Comparison of ENCODE assay signal across 32 cellular contexts in the genomic region with DNA sequence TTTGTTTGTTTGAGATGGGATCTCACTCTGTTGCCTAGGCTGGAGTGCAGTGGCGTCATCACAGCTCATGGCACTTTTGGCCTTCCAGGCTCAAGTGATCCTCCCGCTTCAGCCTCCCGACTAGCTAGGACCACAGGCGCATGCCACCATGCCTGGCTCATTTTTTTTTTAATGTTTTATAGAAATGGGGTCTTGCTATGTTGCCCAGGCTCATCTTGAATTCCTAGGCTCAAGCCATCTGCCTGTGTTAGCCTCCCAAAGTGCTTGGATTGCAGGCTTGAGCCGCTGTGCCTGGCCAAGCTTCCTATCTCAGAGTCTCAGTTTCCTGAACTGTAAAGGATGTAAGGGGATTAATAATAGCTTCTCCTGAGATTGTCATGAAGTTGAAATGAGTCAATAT. TPM values are rescaled to one million over a fixed set of nuclear protein-coding genes. Genes with fewer than 3 reads are reported as not detected.
DNase-seq lines count a peak whose midpoint lies in the region; ATAC-seq, FAIRE-seq and TF ChIP-seq lines count a peak whose summit lies in the region.
"Had no signal": no experiment of that assay in that cellular context is flagged by ENCODE, and none has a peak within 500 bp of the region (broad histone marks: within the 10 kb centered on the region; RNA-seq: fewer than 3 reads in every experiment).

No MANE protein-coding gene starts in this region.

- 25% methylated on average over 5 of the region's 5 CpGs for WGBS in HepG2 (ENCODE audit: low lambda C conversion rate)
- 85% methylated on average over 4 of the region's 5 CpGs for WGBS in right lobe of liver (ENCODE audit: insufficient coverage, low coverage, low lambda C conversion rate, missing lambda C conversion rate)
- WGBS in psoas muscle, 3 donors: 88 to 94% (median 90%) methylated on average over 5 of the region's 5 CpGs

- TF ChIP-seq CTCF in HepG2 (CRISPR knock-in tag; IDR thresholded peaks at IDR 0.05) (no peak), right lobe of liver (IDR thresholded peaks at IDR 0.05) (no peak), psoas muscle (IDR thresholded peaks at IDR 0.05) (no peak), GM23338 (conservative IDR thresholded peaks at IDR 0.05; ENCODE audit: low read depth in 2 of 2) (no peak)

- TF ChIP-seq EP300 in HepG2 (IDR thresholded peaks at IDR 0.05; ENCODE audit: low read depth in 2 of 2, low read length in 2 of 2) (no peak), HepG2 (CRISPR knock-in tag; IDR thresholded peaks at IDR 0.05; ENCODE audit: borderline replicate concordance) (no peak)

- H3K79me2 ChIP-seq in HepG2 (ENCODE audit: insufficient read depth, low read length) (no peaks in the 10 kb centered on the region), GM23338 (replicated peaks; ENCODE audit: insufficient read depth) (peaks cover 89% of the 10 kb centered on the region)

- H3K27ac ChIP-seq in HepG2 (ENCODE audit: extremely low read length, insufficient read depth, low read length) (no peak overlapping the region), right lobe of liver (no peak overlapping the region), psoas muscle (peak overlapping the region; percentile 18), GM23338 (ENCODE audit: low read depth) (no peak overlapping the region)
- H3K27ac ChIP-seq: SJCRH30 had no signal

- no peak for ATAC-seq in HepG2
- no peak for ATAC-seq in right lobe of liver
- ATAC-seq in T-cell (replicated peaks in 1 of 4): no peak
- no peak for ATAC-seq in central memory CD8-positive, alpha-beta T cell (replicated peaks; ENCODE audit: extremely low read depth, poor library complexity, severe bottlenecking)
- no peak for ATAC-seq in psoas muscle
- no peak for ATAC-seq in HG02642 (IDR thresholded peaks at IDR 0.05; ENCODE audit: poor library complexity, unreplicated experiment)
- no peak for ATAC-seq in GM23338
- ATAC-seq: CD8-positive, alpha-beta T cell; HCT116; PC-3; SK-N-SH treated with all-trans-retinoic acid at 6 μM for 48 hours had no signal

- H4K20me1 ChIP-seq in HepG2 (ENCODE audit: insufficient read depth, low read length) (peaks cover 13% of the 10 kb centered on the region; the same call in 1 of the 2 replicates), GM23338 (replicated peaks; ENCODE audit: insufficient read depth) (peaks cover 53% of the 10 kb centered on the region)

- H3K4me3 ChIP-seq in HepG2 (replicated peaks in 1 of 3; ENCODE audit: insufficient read depth in 1 of 3, low read depth in 2 of 3, low read length in 3 of 3) (no peak overlapping the region), right lobe of liver (no peak overlapping the region), psoas muscle (no peak overlapping the region), GM23338 (no peak overlapping the region)
- H3K4me3 ChIP-seq: MG63, SJCRH30 had no signal

- no peak for DNase-seq in HepG2 (ENCODE audit: low spot score)
- no peak for DNase-seq in right lobe of liver
- no peak for DNase-seq in T-cell
- no peak for DNase-seq in central memory CD8-positive, alpha-beta T cell (ENCODE audit: low spot score in 2 of 2)
- no peak for DNase-seq in psoas muscle
- no peak for DNase-seq in GM23338 (ENCODE audit: low spot score)
- DNase-seq in HPDE6-E6E7 (ENCODE audit: extremely low spot score): no peak
- DNase-seq: 8988T; ACHN; BE2C; CD8-positive, alpha-beta T cell; DMS 273 treated with DMSO at 0.1 percent for 48 hours; DMS79; EL; GDM1; KG1; MG63; NCI-H1105 treated with DMSO at 0.1 percent for 48 hours; NCI-H146; NCI-H2029; NCI-H446; NCI-H524 treated with DMSO at 0.1 percent for 48 hours; NCI-H82; NK-92 treated with Interleukin-12 subunit alpha and Interleukin-12 subunit beta, amount 100 ng/mL, for 24 hours; PC-3; SJCRH30 had no signal

- H3K9me2 ChIP-seq in GM23338 (ENCODE audit: insufficient read depth): no peaks in the 10 kb centered on the region

- H3K9me3 Mint-ChIP-seq in T-cell (no peaks in the 10 kb centered on the region), GM23338 (no peaks in the 10 kb centered on the region)
- H3K9me3 Mint-ChIP-seq in central memory CD8-positive, alpha-beta T cell: no peaks in the 10 kb centered on the region
- H3K9me3 Mint-ChIP-seq: CD8-positive, alpha-beta T cell had no signal

- CTCF ChIA-PET in HepG2 (lab: Yijun Ruan, JAX; ENCODE audit: low intra/inter-chr PET ratio, low total read pairs) (no interaction called here), T-cell (lab: Charles Lee) (interaction anchor here in 1 of 2 donors (1.0 to 1.1 kb wide), 2 partner anchors 10 to 26 kb away, joined by 3 to 4 read pairs; no protein-coding TSS in a partner anchor)

- no peaks in the 10 kb centered on the region for H3K9me3 ChIP-seq in HepG2 (ENCODE audit: low read length)
- no peaks in the 10 kb centered on the region for H3K9me3 ChIP-seq in right lobe of liver
- H3K9me3 ChIP-seq in psoas muscle: no peaks in the 10 kb centered on the region
- H3K9me3 ChIP-seq: BE2C, MG63, SJCRH30 had no signal

- H3K27me3 Mint-ChIP-seq in T-cell: no peaks in the 10 kb centered on the region
- no peaks in the 10 kb centered on the region for H3K27me3 Mint-ChIP-seq in central memory CD8-positive, alpha-beta T cell
- H3K27me3 Mint-ChIP-seq in GM23338 (ENCODE audit: insufficient read depth, low read depth, poor library complexity): peaks cover 11% of the 10 kb centered on the region

- intact Hi-C loops in HepG2 (cut with micrococcal nuclease; ENCODE audit: unreplicated experiment) (no loop called here), right lobe of liver (cut with DNase I) (no loop called here), psoas muscle (cut with DNase I) (no loop called here)

- POLR2A ChIA-PET in HepG2 (lab: Yijun Ruan, JAX): no interaction called here
- POLR2A ChIA-PET in T-cell (lab: Charles Lee): no interaction called here

- no TSS peak for BruUV-seq in HepG2 (replicated peaks; lab: Mats Ljungman, UMichigan)

- TF ChIP-seq RAD21 in HepG2 (CRISPR knock-in tag; IDR thresholded peaks at IDR 0.05): no peak

- H3K36me3 ChIP-seq in HepG2 (replicated peaks in 1 of 2; ENCODE audit: control insufficient read depth in 1 of 2, insufficient read depth in 2 of 2, low read length in 2 of 2): no peaks in the 10 kb centered on the region
- no peaks in the 10 kb centered on the region for H3K36me3 ChIP-seq in right lobe of liver
- H3K36me3 ChIP-seq in psoas muscle (ENCODE audit: insufficient read depth in 1 of 2, low read depth in 1 of 2): no peaks in the 10 kb centered on the region
- H3K36me3 ChIP-seq in GM23338 (ENCODE audit: insufficient read depth): peaks cover 7% of the 10 kb centered on the region; the same call in 1 of the 2 replicates
- H3K36me3 ChIP-seq: BE2C, MG63, SJCRH30 had no signal

- H3K27ac Mint-ChIP-seq in T-cell (peak overlapping the region; percentile 63 to 74), GM23338 (no peak overlapping the region)
- H3K27ac Mint-ChIP-seq in central memory CD8-positive, alpha-beta T cell (ENCODE audit: low read depth): peak overlapping the region; percentile 65

- H3K27me3 ChIP-seq in HepG2 (ENCODE audit: control insufficient read depth in 1 of 2, insufficient read depth in 2 of 2, low read length in 2 of 2): peaks cover 3 to 30% of the 10 kb centered on the region in 2 experiments; a peak in 3 of 5 replicates
- H3K27me3 ChIP-seq in right lobe of liver: no peaks in the 10 kb centered on the region
- no peaks in the 10 kb centered on the region for H3K27me3 ChIP-seq in psoas muscle (ENCODE audit: insufficient read depth in 3 of 3, low read length in 2 of 3)
- H3K27me3 ChIP-seq in GM23338 (ENCODE audit: insufficient read depth): no peaks in the 10 kb centered on the region
- H3K27me3 ChIP-seq: BE2C, SJCRH30 had no signal

- H3K4me1 Mint-ChIP-seq in T-cell (peaks cover 63 to 75% (median 70%) of the 10 kb centered on the region in 3 donors), GM23338 (peaks cover 32% of the 10 kb centered on the region)
- H3K4me1 Mint-ChIP-seq in central memory CD8-positive, alpha-beta T cell: peaks cover 76% of the 10 kb centered on the region

- 0 out of 2 replicates have a peak, but pooled peaks cover 8% of the 10 kb centered on the region for H3F3A ChIP-seq in GM23338 (replicated peaks; ENCODE audit: low read depth)

- H3K4me3 Mint-ChIP-seq in T-cell: peak overlapping the region in 1 of 3 donors; percentile 22
- no peak overlapping the region for H3K4me3 Mint-ChIP-seq in central memory CD8-positive, alpha-beta T cell
- H3K4me3 Mint-ChIP-seq in GM23338: no peak overlapping the region

- no peaks in the 10 kb centered on the region for H3K4me1 ChIP-seq in HepG2 (ENCODE audit: insufficient read depth, low read length)
- no peaks in the 10 kb centered on the region for H3K4me1 ChIP-seq in right lobe of liver
- H3K4me1 ChIP-seq in psoas muscle: peaks cover 10% of the 10 kb centered on the region
- H3K4me1 ChIP-seq in GM23338 (ENCODE audit: insufficient read depth): peaks cover 11% of the 10 kb centered on the region
- H3K4me1 ChIP-seq: BE2C, SJCRH30 had no signal

- H2AFZ ChIP-seq in HepG2 (ENCODE audit: low read length) (no peak overlapping the region), GM23338 (no peak overlapping the region)

- H3K36me3 Mint-ChIP-seq in T-cell: peaks cover 10% of the 10 kb centered on the region
- H3K36me3 Mint-ChIP-seq in central memory CD8-positive, alpha-beta T cell (ENCODE audit: insufficient read depth): peaks cover 17% of the 10 kb centered on the region
- peaks cover 52% of the 10 kb centered on the region for H3K36me3 Mint-ChIP-seq in GM23338 (ENCODE audit: low read depth)

- FAIRE-seq in HepG2 (lab: Jason Lieb, UNC): no peak
- FAIRE-seq: GM12891, HTR-8/SVneo had no signal

- no peak for TF ChIP-seq POLR2A in HepG2 (IDR thresholded peaks at IDR 0.05; ENCODE audit: insufficient read depth in 1 of 2, low read depth in 2 of 2, low read length in 2 of 2)
- TF ChIP-seq POLR2A in right lobe of liver (IDR thresholded peaks at IDR 0.05): no peak

- in situ Hi-C loops in HepG2 (cut with HindIII; ENCODE audit: extremely low pct_ligation_motif_present, low pct_unique_long_range_greater_than_20kb): no loop called here

- H3K4me2 ChIP-seq in HepG2 (ENCODE audit: low read depth, low read length): no peak overlapping the region
- no peak overlapping the region for H3K4me2 ChIP-seq in GM23338

- H3K9ac ChIP-seq in HepG2 (ENCODE audit: insufficient read depth, low read depth, low read length): no peak overlapping the region

RNA-seq across cellular contexts. Expression of a gene that starts 8.0 kb away (rescaled TPM):
- total RNA-seq in HepG2 (2016; rRNA removed; fragmentation: Illumina TruSeq; extraction: Trizol): 0.15 and 0.18 TPM in 2 replicates
- total RNA-seq in HepG2 (2016; cell fraction: cytosol; rRNA removed; fragmentation: Illumina TruSeq; extraction: Trizol; ENCODE audit: low read depth): 0.09 TPM in 1 of 2 replicates, not detected in the other
- 0.19 and 0.25 TPM in 2 replicates for total RNA-seq in HepG2 (2016; cell fraction: insoluble cytoplasmic fraction; rRNA removed; fragmentation: Illumina TruSeq; extraction: Trizol)
- total RNA-seq in HepG2 (2016; cell fraction: membrane; rRNA removed; fragmentation: Illumina TruSeq; extraction: Trizol): 0.22 and 0.28 TPM in 2 replicates
- total RNA-seq in HepG2 (2016; cell fraction: nucleus; rRNA removed; fragmentation: Illumina TruSeq; extraction: Trizol): 0.13 and 0.16 TPM in 2 replicates
- 0.17 and 0.26 TPM in 2 replicates for polyA plus RNA-seq in HepG2 (2011; rRNA removed)
- 0.19 and 0.26 TPM in 2 replicates for polyA plus RNA-seq in HepG2 (2011; cell fraction: cytosol; rRNA removed)
- 0.59 and 0.61 TPM in 2 replicates for polyA plus RNA-seq in HepG2 (2011; cell fraction: nucleus; rRNA removed)
- 0.44 and 0.76 TPM in 2 replicates for polyA plus RNA-seq in HepG2 (2012)
- polyA plus RNA-seq in HepG2 (2016; cell fraction: cytosol; fragmentation: Illumina TruSeq; extraction: Trizol; ENCODE audit: low read depth): 0.06 and 0.08 TPM in 2 replicates
- 0.66 and 0.71 TPM in 2 replicates for polyA plus RNA-seq in HepG2 (2016; cell fraction: insoluble cytoplasmic fraction; fragmentation: Illumina TruSeq; extraction: Trizol; ENCODE audit: low read depth)
- polyA plus RNA-seq in HepG2 (2016; cell fraction: membrane; fragmentation: Illumina TruSeq; extraction: Trizol; ENCODE audit: low read depth): 0.19 and 0.34 TPM in 2 replicates
- polyA plus RNA-seq in HepG2 (2016; cell fraction: nucleus; fragmentation: Illumina TruSeq; extraction: Trizol; ENCODE audit: insufficient read depth, low read depth): 0.70 and 0.92 TPM in 2 replicates
- polyA minus RNA-seq in HepG2 (2011; rRNA and poly(A)+ RNA removed; ENCODE audit: low replicate concordance): 0.16 and 0.52 TPM in 2 replicates
- 0.26 and 0.59 TPM in 2 replicates for polyA minus RNA-seq in HepG2 (2011; cell fraction: cytosol; rRNA and poly(A)+ RNA removed)
- polyA minus RNA-seq in HepG2 (2011; cell fraction: nucleus; rRNA and poly(A)+ RNA removed): 0.13 and 0.25 TPM in 2 replicates
- under 1 TPM; 0.04 to 0.12 (median 0.07) TPM for total RNA-seq in right lobe of liver
- total RNA-seq in T-cell: 10 to 100 TPM; 21.8 to 26.3 (median 23.4) TPM
- 10 to 100 TPM in 2 of 4 donors, 1 to 10 TPM in 2; 2.5 to 20.6 (median 9.2) TPM for total RNA-seq in psoas muscle
- polyA plus RNA-seq in psoas muscle: 1 to 10 TPM; 1.3 to 5.3 (median 1.9) TPM
- total RNA-seq in GM23338 (2014; rRNA removed; shearing (Covaris generic)): 59.8 and 68.1 TPM in 2 replicates
- polyA plus RNA-seq in GM23338 (2016; fragmentation: Nextera tagmentation; extraction: Ambion mirVana): 23.9 and 25.5 TPM in 2 replicates
- total RNA-seq: RPMI7951 had no signal
